Comparison of ENCODE assay signal across 32 cellular contexts in the genomic region with DNA sequence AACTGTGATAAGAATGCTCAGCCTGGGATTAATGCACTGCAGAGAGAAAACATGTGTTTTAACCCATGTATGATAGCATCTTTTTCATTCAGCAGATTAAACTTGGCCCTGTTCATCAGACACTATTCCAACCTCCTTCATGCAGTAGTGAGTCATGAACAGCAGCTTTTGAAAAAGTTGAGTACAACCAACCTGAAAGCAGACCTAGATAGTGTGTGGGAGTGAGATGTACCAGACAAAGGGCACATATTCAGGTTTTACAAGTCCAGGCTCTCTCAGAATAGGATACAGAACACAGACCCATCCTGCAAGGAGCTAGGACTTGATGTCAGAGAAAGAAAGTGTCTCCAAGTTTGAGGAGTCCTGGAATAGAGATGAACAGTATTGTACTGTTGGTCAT.
"Had no signal": no experiment of that assay in that cellular context is flagged by ENCODE, and none has a peak within 500 bp of the region (broad histone marks: within the 10 kb centered on the region; RNA-seq: fewer than 3 reads in every experiment).

No MANE protein-coding gene starts in this region.

- H3K4me3 Mint-ChIP-seq: activated B cell treated with CpG ODN at 0.5 μM for 24 hours; activated CD8-positive, alpha-beta T cell treated with anti-CD3 and anti-CD28 coated beads for 36 hours; activated naive CD8-positive, alpha-beta T cell; activated T-cell treated with anti-CD3 and anti-CD28 coated beads, Interleukin-2, amount 50 U/mL, for 4 hours; activated T-helper 17 cell treated with anti-CD3 and anti-CD28 coated beads, Interleukin-2, amount 50 U/mL, for 72 hours; central memory CD8-positive, alpha-beta T cell; dendritic cell treated with granulocyte-macrophage colony-stimulating factor and Interleukin-4, amounts not matched to agents 40 ng/mL and 50 ng/mL, for 4 days; effector memory CD8-positive, alpha-beta T cell; T-helper 17 cell; T-helper 2 cell treated with Interferon-gamma antibody and Interleukin-4, amounts not matched to agents 5 μg/mL and 100 μg/mL, for 36 hours had no signal

- DNase-seq: activated B cell treated with CpG ODN at 0.5 μM for 24 hours; activated CD4-positive, alpha-beta T cell treated with anti-CD3 and anti-CD28 coated beads for 48 hours; activated CD4-positive, alpha-beta T cell treated with anti-CD3 and anti-CD28 coated beads, Interleukin-2, amount 50 U/mL, for 1 hour; activated CD4-positive, alpha-beta T cell treated with anti-CD3 and anti-CD28 coated beads, Interleukin-2, amount 50 U/mL, for 48 hours; activated CD8-positive, alpha-beta memory T cell treated with anti-CD3 and anti-CD28 coated beads for 24 hours; activated CD8-positive, alpha-beta T cell treated with anti-CD3 and anti-CD28 coated beads for 36 hours; activated effector memory CD4-positive, alpha-beta T cell treated with Interleukin-2 at 50 U/mL for 16 hours; activated gamma-delta T cell treated with Interleukin-2 at 50 U/mL for 16 hours; activated naive CD4-positive, alpha-beta T cell treated with anti-CD3 and anti-CD28 coated beads, Interleukin-2, amount 50 U/mL, for 16 hours; activated naive CD4-positive, alpha-beta T cell treated with Interleukin-2 at 50 U/mL for 16 hours; activated T-cell treated with anti-CD3 and anti-CD28 coated beads, Interleukin-2, amount 50 U/mL, for 4 hours; amniotic stem cell; anterior cingulate cortex; brain microvascular endothelial cell; effector CD4-positive, alpha-beta T cell; effector memory CD8-positive, alpha-beta T cell; esophagus squamous epithelium; foreskin melanocyte; heart right ventricle; T-helper 17 cell; T1000; WERI-Rb-1 had no signal

- FAIRE-seq: bronchial epithelial cell had no signal

- H3K9me3 ChIP-seq: esophagus squamous epithelium, gastroesophageal sphincter had no signal

- H3K4me3 ChIP-seq: coronary artery, esophagus squamous epithelium, gastroesophageal sphincter, heart right ventricle had no signal

- H3K27me3 Mint-ChIP-seq: activated B cell treated with CpG ODN at 0.5 μM for 24 hours; activated CD8-positive, alpha-beta T cell treated with anti-CD3 and anti-CD28 coated beads for 36 hours; activated naive CD8-positive, alpha-beta T cell; activated T-helper 17 cell treated with anti-CD3 and anti-CD28 coated beads, Interleukin-2, amount 50 U/mL, for 72 hours; central memory CD8-positive, alpha-beta T cell; dendritic cell treated with granulocyte-macrophage colony-stimulating factor and Interleukin-4, amounts not matched to agents 40 ng/mL and 50 ng/mL, for 4 days; effector memory CD8-positive, alpha-beta T cell; T-helper 17 cell had no signal

- H3K36me3 Mint-ChIP-seq: activated naive CD8-positive, alpha-beta T cell had no signal

- H3K27me3 ChIP-seq: brain microvascular endothelial cell, esophagus squamous epithelium, gastroesophageal sphincter, heart right ventricle had no signal

- H3K27ac Mint-ChIP-seq: activated B cell treated with CpG ODN at 0.5 μM for 24 hours; activated CD8-positive, alpha-beta T cell treated with anti-CD3 and anti-CD28 coated beads for 36 hours; activated naive CD8-positive, alpha-beta T cell; activated T-helper 17 cell treated with anti-CD3 and anti-CD28 coated beads, Interleukin-2, amount 50 U/mL, for 72 hours; dendritic cell treated with granulocyte-macrophage colony-stimulating factor and Interleukin-4, amounts not matched to agents 40 ng/mL and 50 ng/mL, for 4 days; effector memory CD8-positive, alpha-beta T cell; T-helper 17 cell; T-helper 2 cell treated with Interferon-gamma antibody and Interleukin-4, amounts not matched to agents 5 μg/mL and 100 μg/mL, for 36 hours had no signal

- H3K4me1 ChIP-seq: esophagus squamous epithelium, gastroesophageal sphincter, heart right ventricle had no signal

- H3K36me3 ChIP-seq: brain microvascular endothelial cell, esophagus squamous epithelium, gastroesophageal sphincter, heart right ventricle, WERI-Rb-1 had no signal

- H3K4me1 Mint-ChIP-seq: activated T-helper 17 cell treated with anti-CD3 and anti-CD28 coated beads, Interleukin-2, amount 50 U/mL, for 72 hours; central memory CD8-positive, alpha-beta T cell; T-helper 17 cell had no signal

- ATAC-seq: activated CD4-positive, CD25-positive, alpha-beta regulatory T cell treated with anti-CD3 and anti-CD28 coated beads, Interleukin-2, amount 50 U/mL, for 24 hours; activated CD8-positive, alpha-beta T cell treated with anti-CD3 and anti-CD28 coated beads for 36 hours; activated T-cell treated with anti-CD3 and anti-CD28 coated beads, Interleukin-2, amount 50 U/mL, for 4 hours; activated T-helper 17 cell treated with anti-CD3 and anti-CD28 coated beads, Interleukin-2, amount 50 U/mL, for 72 hours; effector memory CD8-positive, alpha-beta T cell; gastroesophageal sphincter; heart right ventricle; T-helper 17 cell had no signal

- H3K27ac ChIP-seq: brain microvascular endothelial cell, coronary artery, epithelial cell of prostate, esophagus squamous epithelium, gastroesophageal sphincter, heart right ventricle, WERI-Rb-1 had no signal

- H3K9me3 Mint-ChIP-seq: activated B cell treated with CpG ODN at 0.5 μM for 24 hours; activated CD8-positive, alpha-beta T cell treated with anti-CD3 and anti-CD28 coated beads for 36 hours; activated T-cell treated with anti-CD3 and anti-CD28 coated beads, Interleukin-2, amount 50 U/mL, for 4 hours; activated T-helper 17 cell treated with anti-CD3 and anti-CD28 coated beads, Interleukin-2, amount 50 U/mL, for 72 hours; central memory CD8-positive, alpha-beta T cell; T-helper 2 cell treated with Interferon-gamma antibody and Interleukin-4, amounts not matched to agents 5 μg/mL and 100 μg/mL, for 36 hours had no signal
